ENCODE assay signal across 9 cellular contexts in the genomic region with DNA sequence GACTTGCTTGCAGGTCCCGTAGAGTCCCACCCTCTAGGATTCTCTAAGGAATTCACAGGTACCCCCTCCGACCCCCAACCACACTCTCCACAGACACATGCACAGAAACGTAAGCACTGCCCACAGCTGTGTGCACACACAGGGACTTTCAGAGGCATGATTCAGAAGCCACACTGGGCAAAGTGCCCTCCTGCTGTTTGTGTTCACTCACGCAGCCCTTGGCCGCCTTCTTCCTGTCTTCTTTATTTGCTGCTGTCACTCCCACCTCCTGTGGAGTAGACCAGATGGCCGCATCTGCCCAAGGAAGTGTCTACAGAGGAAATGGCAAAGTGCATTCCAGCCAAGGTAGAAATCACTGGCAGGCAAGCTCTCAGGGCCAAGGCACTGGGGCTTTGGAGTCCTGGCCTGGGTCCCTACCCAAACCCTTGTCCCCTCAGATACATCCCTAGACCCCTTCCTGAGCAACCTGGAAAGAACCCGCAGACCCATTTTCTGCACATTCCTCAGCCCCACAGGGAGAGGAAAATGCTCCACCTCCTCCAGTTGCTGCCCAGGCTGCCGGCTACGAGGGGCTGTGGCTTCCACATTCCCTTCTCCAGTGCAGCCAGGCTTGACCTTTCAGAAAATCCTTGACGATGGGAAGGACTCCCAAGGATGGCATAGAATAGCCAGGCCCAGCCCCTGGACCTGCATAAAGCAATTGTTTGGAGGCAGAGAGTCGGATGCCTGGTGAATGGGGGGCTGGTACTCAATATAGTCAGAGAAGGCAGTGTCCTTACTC. TPM values are rescaled to one million over a fixed set of nuclear protein-coding genes. Genes with fewer than 3 reads are reported as not detected.
DNase-seq lines count a peak whose midpoint lies in the region; ATAC-seq and TF ChIP-seq lines count a peak whose summit lies in the region.
"Had no signal": no experiment of that assay in that cellular context is flagged by ENCODE, and none has a peak within 500 bp of the region (broad histone marks: within the 10 kb centered on the region; RNA-seq: fewer than 3 reads in every experiment).

No MANE protein-coding gene starts in this region.

- no peaks in the 10 kb centered on the region for H4K20me1 ChIP-seq in PC-9 (ENCODE audit: insufficient read depth)

- 0 out of 2 replicates have a peak overlapping the region, but pooled peaks have one; percentile 5 for H3K4me2 ChIP-seq in PC-9

- H3K27me3 ChIP-seq in PC-9 (ENCODE audit: insufficient read depth, low read depth), result peaks cover 69% of the 10 kb centered on the region

- no peak overlapping the region for H2AFZ ChIP-seq in PC-9

- CTCF ChIA-PET in PC-9 (lab: Charles Lee), result no interaction called here

- no peaks in the 10 kb centered on the region for H3K9me2 ChIP-seq in PC-9 (ENCODE audit: insufficient read depth)

- H3K27ac Mint-ChIP-seq in activated CD4-positive, alpha-beta T cell treated with anti-CD3 and anti-CD28 coated beads, Interleukin-2, amount 10 ng/mL, durations not matched to agents 24 days and 14 days, result peak overlapping the region; percentile 17
- peak overlapping the region; percentile 62 for H3K27ac Mint-ChIP-seq in neural crest cell (ENCODE audit: unreplicated experiment)

- no peaks in the 10 kb centered on the region for H3K9me3 ChIP-seq in PC-9 (ENCODE audit: insufficient read depth, low read depth)

- POLR2A ChIA-PET in PC-9 (lab: Charles Lee; ENCODE audit: unreplicated experiment), result no interaction called here

- no peaks in the 10 kb centered on the region for H3K4me1 ChIP-seq in PC-9 (replicated peaks; ENCODE audit: insufficient read depth)

- no peaks in the 10 kb centered on the region for H3K27me3 Mint-ChIP-seq in activated CD4-positive, alpha-beta T cell treated with anti-CD3 and anti-CD28 coated beads, Interleukin-2, amount 10 ng/mL, durations not matched to agents 24 days and 14 days
- no peaks in the 10 kb centered on the region for H3K27me3 Mint-ChIP-seq in neural crest cell (ENCODE audit: low read depth)
- H3K27me3 Mint-ChIP-seq: naive thymus-derived CD8-positive, alpha-beta T cell had no signal

- no peak overlapping the region for H3K27ac ChIP-seq in PC-9

- peaks cover 20% of the 10 kb centered on the region for H3K4me1 Mint-ChIP-seq in activated CD4-positive, alpha-beta T cell treated with anti-CD3 and anti-CD28 coated beads, Interleukin-2, amount 10 ng/mL, durations not matched to agents 24 days and 14 days
- peaks cover 14% of the 10 kb centered on the region for H3K4me1 Mint-ChIP-seq in neural crest cell

- ATAC-seq in HG03378 (IDR thresholded peaks at IDR 0.05; ENCODE audit: unreplicated experiment), result peak; percentile 48

- no peak overlapping the region for H3K4me3 ChIP-seq in PC-9

- H3K36me3 Mint-ChIP-seq in activated CD4-positive, alpha-beta T cell treated with anti-CD3 and anti-CD28 coated beads, Interleukin-2, amount 10 ng/mL, durations not matched to agents 24 days and 14 days (ENCODE audit: low read depth), result no peaks in the 10 kb centered on the region
- H3K36me3 Mint-ChIP-seq in neural crest cell (ENCODE audit: low read depth), result no peaks in the 10 kb centered on the region
- H3K36me3 Mint-ChIP-seq: naive thymus-derived CD8-positive, alpha-beta T cell had no signal

- H3F3A ChIP-seq in PC-9 (ENCODE audit: insufficient read depth, low read depth), result no peaks in the 10 kb centered on the region

- no peaks in the 10 kb centered on the region for H3K79me2 ChIP-seq in PC-9 (ENCODE audit: low read depth)

- H3K9me3 Mint-ChIP-seq in activated CD4-positive, alpha-beta T cell treated with anti-CD3 and anti-CD28 coated beads, Interleukin-2, amount 10 ng/mL, durations not matched to agents 24 days and 14 days, result peaks cover 4% of the 10 kb centered on the region
- H3K9me3 Mint-ChIP-seq in neural crest cell, result peaks cover 7% of the 10 kb centered on the region
- H3K9me3 Mint-ChIP-seq: naive thymus-derived CD8-positive, alpha-beta T cell had no signal

- no peaks in the 10 kb centered on the region for H3K36me3 ChIP-seq in PC-9 (ENCODE audit: low read depth)

- no peak for TF ChIP-seq CTCF in PC-9 (conservative IDR thresholded peaks at IDR 0.05)
- TF ChIP-seq CTCF in neural crest cell (conservative IDR thresholded peaks at IDR 0.05), result no peak

- DNase-seq in activated CD4-positive, alpha-beta T cell treated with anti-CD3 and anti-CD28 coated beads, Interleukin-2, amount 10 ng/mL, durations not matched to agents 24 days and 14 days, result peak; percentile 67
- no peak for DNase-seq in activated CD4-positive, alpha-beta T cell treated with anti-CD3 and anti-CD28 coated beads for 4 hours
- DNase-seq in PC-9, result peak; percentile 47 to 52
- DNase-seq in dermis blood vessel endothelial cell, result peak; percentile 57
- no peak for DNase-seq in neural crest cell (ENCODE audit: low read depth, low spot score)
- DNase-seq in NCI-H526 (lab: John Stamatoyannopoulos, UW), result no peak
- no peak for DNase-seq in HuH-7 (ENCODE audit: low spot score)

- no peak overlapping the region for H3K4me3 Mint-ChIP-seq in activated CD4-positive, alpha-beta T cell treated with anti-CD3 and anti-CD28 coated beads, Interleukin-2, amount 10 ng/mL, durations not matched to agents 24 days and 14 days
- no peak overlapping the region for H3K4me3 Mint-ChIP-seq in neural crest cell
- H3K4me3 Mint-ChIP-seq: naive thymus-derived CD8-positive, alpha-beta T cell had no signal

- intact Hi-C loops in activated CD4-positive, alpha-beta T cell treated with anti-CD3 and anti-CD28 coated beads, Interleukin-2, amount 10 ng/mL, durations not matched to agents 24 days and 14 days (cut with micrococcal nuclease), result no loop called here
- intact Hi-C loops in PC-9 (cut with micrococcal nuclease; ENCODE audit: unreplicated experiment), result no loop called here

- BruUV-seq in PC-9 (replicated peaks; lab: Mats Ljungman, UMichigan), result no TSS peak

RNA-seq across cellular contexts. Expression of gene GIMAP8, which starts 21.6 kb away (rescaled TPM):
- total RNA-seq in activated CD4-positive, alpha-beta T cell treated with anti-CD3 and anti-CD28 coated beads, Interleukin-2, amount 10 ng/mL, durations not matched to agents 24 days and 14 days, result 7.9 and 8.5 TPM in 2 replicates
- total RNA-seq in PC-9 (2021) (not detected in 2 replicates), dermis blood vessel endothelial cell (157 and 178 TPM in 2 replicates), neural crest cell (not detected in 2 replicates)

RNA-seq across cellular contexts. Expression of gene ZNF775, which starts 49.7 kb away (rescaled TPM):
- 4.2 and 5.5 TPM in 2 replicates for total RNA-seq in activated CD4-positive, alpha-beta T cell treated with anti-CD3 and anti-CD28 coated beads, Interleukin-2, amount 10 ng/mL, durations not matched to agents 24 days and 14 days
- total RNA-seq in PC-9 (2021) (3.1 and 3.4 TPM in 2 replicates), dermis blood vessel endothelial cell (8.1 and 9.7 TPM in 2 replicates), neural crest cell (13.3 and 16.5 TPM in 2 replicates)

Comparison
In these comparisons a context has a peak if more than half of its experiments do, and no peak if none do; other contexts are left out.
1. DNase-seq: peak in activated CD4-positive, alpha-beta T cell treated with anti-CD3 and anti-CD28 coated beads, Interleukin-2, amount 10 ng/mL, durations not matched to agents 24 days and 14 days (single experiment), PC-9 (2 of 2) and dermis blood vessel endothelial cell (single experiment); none in activated CD4-positive, alpha-beta T cell treated with anti-CD3 and anti-CD28 coated beads for 4 hours (0 of 2), neural crest cell (single experiment), NCI-H526 (0 of 2) and HuH-7 (single experiment).
2. RNA of gene GIMAP8, which starts 21.6 kb away (total RNA-seq): 157 to 178 TPM in dermis blood vessel endothelial cell; 7.9 to 8.5 TPM in activated CD4-positive, alpha-beta T cell treated with anti-CD3 and anti-CD28 coated beads, Interleukin-2, amount 10 ng/mL, durations not matched to agents 24 days and 14 days, not detected in PC-9 and not detected in neural crest cell; every median in the first group is over 10 times any median in the second.